ENCODE assay signal across 9 cellular contexts in genomic region chr9:33808635-33809322, GRCh38. TPM values are rescaled to one million over a fixed set of nuclear protein-coding genes. Genes with fewer than 3 reads are reported as not detected.
"Had no signal": no experiment of that assay in that cellular context is flagged by ENCODE, and none has a peak within 500 bp of the region (broad histone marks: within the 10 kb centered on the region; RNA-seq: fewer than 3 reads in every experiment).

No MANE protein-coding gene starts in this region.

RNA-seq across cellular contexts. Expression of gene PRSS3, which starts 13.4 kb away (rescaled TPM):
- total RNA-seq: endodermal cell, left cardiac atrium, left ventricle myocardium inferior, mesothelial cell of epicardium, myocyte, subcutaneous adipose tissue, tibial nerve, upper lobe of right lung had no signal
- polyA plus RNA-seq: ovary had no signal
